In genomic region chr19:38375098-38375493, GRCh38 we compare ENCODE assay signal across 8 cellular contexts. TPM values are rescaled to one million over a fixed set of nuclear protein-coding genes. Genes with fewer than 3 reads are reported as not detected.
DNase-seq lines count a peak whose midpoint lies in the region; ATAC-seq, FAIRE-seq and TF ChIP-seq lines count a peak whose summit lies in the region.

No MANE protein-coding gene starts in this region.

- no peaks in the 10 kb centered on the region for H3K4me1 ChIP-seq in H9 (ENCODE audit: insufficient read depth, low read length)

- CTCF ChIA-PET in T-cell (lab: Charles Lee), result interaction anchor here (0.6 to 4.9 kb wide), 5 partner anchors 13 to 555 kb away, joined by 5 to 54 read pairs (median 15); partner anchors contain the start of genes CATSPERG (in 1 of the 2), FAM98C (in 1 of the 2), GGN (in 1 of the 2) and MRPS12 (in 1 of the 2)

- H3K9ac ChIP-seq in H9 (ENCODE audit: extremely low read depth, insufficient read length, low read length), result peak overlapping the region; percentile 96

- peaks cover 12% of the 10 kb centered on the region for H3K23me2 ChIP-seq in H9 (ENCODE audit: insufficient read length, low read depth, low read length, poor library complexity, severe bottlenecking)

- no peak for FAIRE-seq in urothelium cell line (lab: Jason Lieb, UNC)

- DNase-seq in H9 (no peak), T-cell (no peak), fibroblast of pulmonary artery (ENCODE audit: low read depth) (no peak), progenitor cell of endocrine pancreas (ENCODE audit: low spot score, unreplicated experiment) (no peak), HCEC 1CT (no peak), urothelium cell line (ENCODE audit: low spot score) (no peak), epidermal melanocyte (ENCODE audit: insufficient read length, low spot score) (no peak)
- DNase-seq in stimulated activated naive CD4-positive, alpha-beta T cell treated with Interleukin-2 at 50 U/mL for 16 hours (lab: John Stamatoyannopoulos, UW), result no peak

- no peaks in the 10 kb centered on the region for H3K27me3 ChIP-seq in H9 (ENCODE audit: insufficient read depth, low read length)

- peak overlapping the region; percentile 37 for H3K27ac ChIP-seq in H9 (ENCODE audit: insufficient read length, low read depth, low read length)

- H4K5ac ChIP-seq in H9 (ENCODE audit: insufficient read length, low read depth, low read length), result no peak overlapping the region

- H3K36me3 Mint-ChIP-seq in H9 (ENCODE audit: insufficient read depth in 1 of 3, low read depth in 3 of 3) (peaks cover 13 to 27% (median 17%) of the 10 kb centered on the region in 3 experiments; a peak in 6 of 7 replicates), T-cell (peaks cover 29% of the 10 kb centered on the region), progenitor cell of endocrine pancreas (ENCODE audit: insufficient read depth) (peaks cover 4% of the 10 kb centered on the region)

- H4K91ac ChIP-seq in H9 (ENCODE audit: insufficient read length, low read depth, low read length), result no peak overlapping the region

- H3K9me3 Mint-ChIP-seq in H9 (no peaks in the 10 kb centered on the region), T-cell (no peaks in the 10 kb centered on the region), progenitor cell of endocrine pancreas (ENCODE audit: low read depth) (no peaks in the 10 kb centered on the region)

- peaks cover 16% of the 10 kb centered on the region; the same call in 1 of the 2 replicates for H3K79me2 ChIP-seq in H9 (ENCODE audit: insufficient read depth, low read length)

- H3K56ac ChIP-seq in H9 (ENCODE audit: insufficient read length, low read depth, low read length), result no peak overlapping the region

- peak overlapping the region; percentile 75 for H3K18ac ChIP-seq in H9 (ENCODE audit: insufficient read length, low read depth, low read length)

- H3K14ac ChIP-seq in H9 (ENCODE audit: insufficient read depth, low read length), result peak overlapping the region; percentile 94

- H3K9me3 ChIP-seq in H9 (ENCODE audit: control insufficient read depth, low read depth, low read length), result no peaks in the 10 kb centered on the region

- H3K4ac ChIP-seq in H9 (ENCODE audit: low read depth, low read length), result no peak overlapping the region

- H4K8ac ChIP-seq in H9 (replicated peaks; ENCODE audit: insufficient read length, low read depth, low read length), result no peak overlapping the region

- no peak for TF ChIP-seq CTCF in H9 (conservative IDR thresholded peaks at IDR 0.05)
- no peak for TF ChIP-seq CTCF in fibroblast of pulmonary artery (IDR thresholded peaks at IDR 0.05; ENCODE audit: low read length, missing control alignments)
- TF ChIP-seq CTCF in progenitor cell of endocrine pancreas (IDR thresholded peaks at IDR 0.05; ENCODE audit: unreplicated experiment), result no peak

- H4K20me1 ChIP-seq in H9 (ENCODE audit: control insufficient read depth, insufficient read depth, insufficient read length), result peaks cover 3% of the 10 kb centered on the region

- H2BK20ac ChIP-seq in H9 (ENCODE audit: low read depth, low read length, poor library complexity, severe bottlenecking), result no peak overlapping the region

- H2AK5ac ChIP-seq in H9 (ENCODE audit: insufficient read length, low read length), result no peak overlapping the region

- H2BK120ac ChIP-seq in H9 (ENCODE audit: low read depth, low read length, poor library complexity, severe bottlenecking), result no peak overlapping the region

- no peak for ATAC-seq in T-cell (replicated peaks in 1 of 4)

- H3K79me1 ChIP-seq in H9 (ENCODE audit: insufficient read depth, low read depth, low read length, poor library complexity, severe bottlenecking), result peaks cover 12% of the 10 kb centered on the region

- H3K4me1 Mint-ChIP-seq in H9, result peaks cover 14 to 18% of the 10 kb centered on the region in 2 experiments
- H3K4me1 Mint-ChIP-seq in T-cell, result peaks cover 30 to 35% (median 32%) of the 10 kb centered on the region in 3 donors
- peaks cover 13% of the 10 kb centered on the region for H3K4me1 Mint-ChIP-seq in progenitor cell of endocrine pancreas (ENCODE audit: low read depth)

- no peak overlapping the region for H2BK5ac ChIP-seq in H9 (ENCODE audit: insufficient read length, low read length)

- peak overlapping the region; percentile 92 for H3K4me2 ChIP-seq in H9 (ENCODE audit: insufficient read depth, insufficient read length, low read length)

- H3K4me3 ChIP-seq in fibroblast of pulmonary artery (replicated peaks; ENCODE audit: low read depth, low read length), result peak overlapping the region; percentile 78

- H3K27me3 Mint-ChIP-seq in H9 (ENCODE audit: low read depth) (peaks cover 25% of the 10 kb centered on the region), T-cell (peaks cover 0 to 10% of the 10 kb centered on the region in 2 donors), progenitor cell of endocrine pancreas (peaks cover 16% of the 10 kb centered on the region)

- H3K27ac Mint-ChIP-seq in H9 (peak overlapping the region; percentile 80 to 99 (median 96)), T-cell (peak overlapping the region; percentile 97 to 98), progenitor cell of endocrine pancreas (peak overlapping the region; percentile 98)

- H3T11ph ChIP-seq in H9 (ENCODE audit: low read length), result no peak overlapping the region

- H2BK12ac ChIP-seq in H9 (ENCODE audit: insufficient read length, low read depth, low read length), result no peak overlapping the region

- no CpG with 5 or more reads among the region's 18 CpGs for WGBS in H9 (ENCODE audit: extremely low coverage, insufficient read length, low lambda C conversion rate)

- H3K4me3 Mint-ChIP-seq in H9 (peak overlapping the region; percentile 99), T-cell (peak overlapping the region; percentile 98 to 100 (median 99)), progenitor cell of endocrine pancreas (ENCODE audit: low read depth) (peak overlapping the region; percentile 98)

- POLR2A ChIA-PET in T-cell (lab: Charles Lee), result interaction anchor here in 1 of 2 donors (0.6 to 1.6 kb wide), 2 partner anchors 13 to 295 kb away, joined by 3 to 7 read pairs; partner anchors contain the start of gene GGN

- no peak overlapping the region for H3K23ac ChIP-seq in H9 (ENCODE audit: insufficient read length, low read depth, low read length)

- H2BK15ac ChIP-seq in H9 (ENCODE audit: low read depth, low read length), result no peak overlapping the region

- H2AFZ ChIP-seq in H9 (ENCODE audit: low read length), result no peak overlapping the region

RNA-seq across cellular contexts. Expression of gene PSMD8, which starts 0.7 kb away (rescaled TPM):
- total RNA-seq in H9 (2021), result 185 and 189 TPM in 2 replicates
- 10 to 100 TPM; 76.4 to 95.2 (median 85.8) TPM for total RNA-seq in T-cell
- 122 and 128 TPM in 2 replicates for total RNA-seq in progenitor cell of endocrine pancreas

RNA-seq across cellular contexts. Expression of gene GGN, which starts 12.7 kb away (rescaled TPM):
- total RNA-seq in H9 (2021) (1.5 and 2.4 TPM in 2 replicates), T-cell (under 1 TPM in 4 of 5 donors, not detected in 1; 0.18 to 0.60 (median 0.31) TPM), progenitor cell of endocrine pancreas (2.8 and 3.3 TPM in 2 replicates)

RNA-seq across cellular contexts. Expression of gene SPRED3, which starts 13.4 kb away (rescaled TPM):
- 11.5 and 16.4 TPM in 2 replicates for total RNA-seq in H9 (2021)
- 1 to 10 TPM in 4 of 5 donors, under 1 TPM in 1; 0.93 to 2.9 (median 2.1) TPM for total RNA-seq in T-cell
- 13.0 and 13.6 TPM in 2 replicates for total RNA-seq in progenitor cell of endocrine pancreas

RNA-seq across cellular contexts. Expression of gene FAM98C, which starts 27.8 kb away (rescaled TPM):
- 15.0 and 16.4 TPM in 2 replicates for total RNA-seq in H9 (2021)
- 10 to 100 TPM; 31.9 to 62.1 (median 57.4) TPM for total RNA-seq in T-cell
- 14.7 and 19.6 TPM in 2 replicates for total RNA-seq in progenitor cell of endocrine pancreas

RNA-seq across cellular contexts. Expression of gene CATSPERG, which starts 39.5 kb away (rescaled TPM):
- total RNA-seq in H9 (2021), result 3.0 and 3.7 TPM in 2 replicates
- total RNA-seq in T-cell, result 10 to 100 TPM; 11.1 to 27.2 (median 21.2) TPM
- 21.0 TPM in 2 replicates for total RNA-seq in progenitor cell of endocrine pancreas
